11 cellular contexts compared by ENCODE assay signal in genomic region chr9:83218411-83219090, GRCh38.
DNase-seq lines count a peak whose midpoint lies in the region; ATAC-seq, FAIRE-seq and TF ChIP-seq lines count a peak whose summit lies in the region.
"Had no signal": no experiment of that assay in that cellular context is flagged by ENCODE, and none has a peak within 500 bp of the region (broad histone marks: within the 10 kb centered on the region; RNA-seq: fewer than 3 reads in every experiment).

No MANE protein-coding gene starts in this region.

- DNase-seq in Caco-2 (no peak), WTC11 (ENCODE audit: low spot score) (no peak), foreskin fibroblast (no peak), psoas muscle (no peak), GM19239 (ENCODE audit: insufficient read length, low spot score) (no peak), DMS 273 (lab: John Stamatoyannopoulos, UW; ENCODE audit: unreplicated experiment) (no peak)
- DNase-seq in activated CD8-positive, alpha-beta memory T cell treated with anti-CD3 and anti-CD28 coated beads, Interleukin-2, amount 50 U/mL, for 4 hours, result no peak
- no peak for DNase-seq in stimulated activated CD4-positive, alpha-beta T cell treated with anti-CD3 and anti-CD28 coated beads, Interleukin-15, amount 100 ng/mL, for 24 hours
- DNase-seq: activated effector memory CD4-positive, alpha-beta T cell treated with Interleukin-2 at 50 U/mL for 16 hours; CD4-positive, alpha-beta memory T cell had no signal

- ATAC-seq in WTC11 (no peak), psoas muscle (no peak)

- TF ChIP-seq CTCF in Caco-2 (IDR thresholded peaks at IDR 0.05; ENCODE audit: insufficient read depth in 1 of 2, low read depth in 1 of 2, low read length in 1 of 2, severe bottlenecking in 1 of 2, unreplicated experiment in 1 of 2), result no peak
- TF ChIP-seq CTCF in WTC11 (IDR thresholded peaks at IDR 0.05), result no peak
- no peak for TF ChIP-seq CTCF in foreskin fibroblast (IDR thresholded peaks at IDR 0.05; ENCODE audit: low read depth, low read length)
- TF ChIP-seq CTCF in psoas muscle (IDR thresholded peaks at IDR 0.05), result no peak

- H3K4me3 ChIP-seq in Caco-2 (ENCODE audit: low read depth, low read length), result no peak overlapping the region
- peak overlapping the region; percentile 62 to 81 for H3K4me3 ChIP-seq in foreskin fibroblast (ENCODE audit: low read depth in 1 of 2, low read length in 2 of 2)
- H3K4me3 ChIP-seq in psoas muscle, result peak overlapping the region; percentile 73

- intact Hi-C loops in Caco-2 (cut with micrococcal nuclease; ENCODE audit: unreplicated experiment) (no loop called here), psoas muscle (cut with DNase I) (loop anchor here (5.0 to 10.0 kb wide), 3 partner anchors 114 to 426 kb away; no protein-coding TSS in a partner anchor)

- POLR2A ChIA-PET in Caco-2 (lab: Charles Lee), result no interaction called here
- POLR2A ChIA-PET in WTC11 (lab: Charles Lee), result no interaction called here

- H3K9me3 ChIP-seq in Caco-2 (no peaks in the 10 kb centered on the region), psoas muscle (no peaks in the 10 kb centered on the region)

- H3K36me3 ChIP-seq in Caco-2 (ENCODE audit: control insufficient read depth, insufficient read depth, low read length) (no peaks in the 10 kb centered on the region), psoas muscle (ENCODE audit: insufficient read depth in 1 of 2, low read depth in 1 of 2) (no peaks in the 10 kb centered on the region)

- H3K9me3 Mint-ChIP-seq in Caco-2 (ENCODE audit: unreplicated experiment) (no peaks in the 10 kb centered on the region), WTC11 (peaks cover 37% of the 10 kb centered on the region)

- no peaks in the 10 kb centered on the region for H3K27me3 Mint-ChIP-seq in Caco-2 (ENCODE audit: insufficient read depth, unreplicated experiment)
- no peaks in the 10 kb centered on the region; the same call in none of the 2 replicates for H3K27me3 Mint-ChIP-seq in WTC11 (ENCODE audit: low read depth)

- H3K4me3 Mint-ChIP-seq in Caco-2 (ENCODE audit: unreplicated experiment) (peak overlapping the region; percentile 78), WTC11 (peak overlapping the region; percentile 52)

- H3K27me3 ChIP-seq in Caco-2 (replicated peaks; ENCODE audit: control insufficient read depth, insufficient read depth, low read length), result no peaks in the 10 kb centered on the region
- H3K27me3 ChIP-seq in psoas muscle (ENCODE audit: insufficient read depth in 3 of 3, low read length in 2 of 3), result no peaks in the 10 kb centered on the region

- no peak overlapping the region for H3K27ac ChIP-seq in psoas muscle
- H3K27ac ChIP-seq: KMS-11 had no signal

- H3K36me3 Mint-ChIP-seq in Caco-2 (ENCODE audit: insufficient read depth, unreplicated experiment), result no peaks in the 10 kb centered on the region
- H3K36me3 Mint-ChIP-seq in WTC11, result peaks cover 30% of the 10 kb centered on the region

- no peak overlapping the region for H3K27ac Mint-ChIP-seq in Caco-2 (ENCODE audit: unreplicated experiment)
- no peak overlapping the region for H3K27ac Mint-ChIP-seq in WTC11

- 68 to 83% (median 69%) methylated on average over 11 of the region's 11 CpGs for WGBS in psoas muscle, 3 donors

- H3K4me1 Mint-ChIP-seq in Caco-2 (ENCODE audit: low read depth, unreplicated experiment), result no peaks in the 10 kb centered on the region
- peaks cover 12% of the 10 kb centered on the region for H3K4me1 Mint-ChIP-seq in WTC11
- H3K4me1 Mint-ChIP-seq: CD4-positive, alpha-beta memory T cell had no signal

- CTCF ChIA-PET in Caco-2 (lab: Charles Lee) (no interaction called here), WTC11 (lab: Charles Lee) (interaction anchor here (0.6 kb wide), 1 partner anchor 479 kb away, joined by 5 read pairs; no protein-coding TSS in a partner anchor)

- H3K4me1 ChIP-seq in Caco-2 (0 out of 2 replicates have a peak, but pooled peaks cover 9% of the 10 kb centered on the region), psoas muscle (peaks cover 2% of the 10 kb centered on the region)

- no TSS peak for BruUV-seq in Caco-2 (replicated peaks; lab: Mats Ljungman, UMichigan)

- FAIRE-seq in GM19239 (lab: Jason Lieb, UNC), result no peak

TF ChIP-seq in WTC11, 78 proteins besides CTCF, POLR2A, EP300 and RAD21:
- TF ChIP-seq ATF1 (CRISPR knock-in tag; IDR thresholded peaks at IDR 0.05) (no peak), NR2C2 (CRISPR knock-in tag; IDR thresholded peaks at IDR 0.05) (no peak), USF1 (CRISPR knock-in tag; IDR thresholded peaks at IDR 0.05) (no peak), ZNF512 (CRISPR knock-in tag; IDR thresholded peaks at IDR 0.05; ENCODE audit: borderline replicate concordance) (no peak), TEAD1 (CRISPR knock-in tag; IDR thresholded peaks at IDR 0.05) (no peak), ZNF671 (CRISPR knock-in tag; IDR thresholded peaks at IDR 0.05) (no peak), SMAD4 (CRISPR knock-in tag; IDR thresholded peaks at IDR 0.05) (no peak), HMGXB4 (CRISPR knock-in tag; IDR thresholded peaks at IDR 0.05) (no peak), ZSCAN18 (CRISPR knock-in tag; IDR thresholded peaks at IDR 0.05) (no peak), ZNF416 (CRISPR knock-in tag; IDR thresholded peaks at IDR 0.05) (no peak), CDX4 (CRISPR knock-in tag; IDR thresholded peaks at IDR 0.05; ENCODE audit: borderline replicate concordance) (no peak), NR1H2 (CRISPR knock-in tag; IDR thresholded peaks at IDR 0.05) (no peak), GRHL2 (CRISPR knock-in tag; IDR thresholded peaks at IDR 0.05; ENCODE audit: insufficient replicate concordance, severe bottlenecking) (no peak), NFE2L1 (CRISPR knock-in tag; IDR thresholded peaks at IDR 0.05) (no peak), SP1 (CRISPR knock-in tag; conservative IDR thresholded peaks at IDR 0.05) (no peak), TEAD4 (CRISPR knock-in tag; IDR thresholded peaks at IDR 0.05) (no peak), KAT7 (CRISPR knock-in tag; IDR thresholded peaks at IDR 0.05; ENCODE audit: borderline replicate concordance) (no peak)
